In genomic region chrY:8489880-8490632, GRCh38 we compare ENCODE assay signal across 19 cellular contexts.
DNase-seq lines count a peak whose midpoint lies in the region; ATAC-seq and TF ChIP-seq lines count a peak whose summit lies in the region.
"Had no signal": no experiment of that assay in that cellular context is flagged by ENCODE, and none has a peak within 500 bp of the region (broad histone marks: within the 10 kb centered on the region; RNA-seq: fewer than 3 reads in every experiment).

No MANE protein-coding gene starts in this region.

- H3K27ac Mint-ChIP-seq in activated CD4-positive, alpha-beta T cell treated with anti-CD3 and anti-CD28 coated beads for 36 hours: no peak overlapping the region
- H3K27ac Mint-ChIP-seq in activated T-helper 17 cell treated with anti-CD3 and anti-CD28 coated beads, Interleukin-2, amount 50 U/mL, for 72 hours: no peak overlapping the region
- H3K27ac Mint-ChIP-seq in chondrocyte (ENCODE audit: unreplicated experiment): no peak overlapping the region
- H3K27ac Mint-ChIP-seq: CD8-positive, alpha-beta T cell; HFFc6 had no signal

- POLR2A ChIA-PET in activated CD4-positive, alpha-beta T cell treated with anti-CD3 and anti-CD28 coated beads for 36 hours (lab: Charles Lee): interaction anchor here (0.7 kb wide), 1 partner anchor 110 kb away, joined by 3 read pairs; no protein-coding TSS in a partner anchor

- ATAC-seq in activated CD4-positive, alpha-beta T cell treated with anti-CD3 and anti-CD28 coated beads for 36 hours: peak; percentile 26
- peak; percentile 59 for ATAC-seq in activated T-helper 17 cell treated with anti-CD3 and anti-CD28 coated beads, Interleukin-2, amount 50 U/mL, for 72 hours (replicated peaks)
- ATAC-seq in GM18858 (IDR thresholded peaks at IDR 0.05; ENCODE audit: unreplicated experiment): no peak
- no peak for ATAC-seq in HG02759 (IDR thresholded peaks at IDR 0.05; ENCODE audit: unreplicated experiment)
- ATAC-seq: A549; CD8-positive, alpha-beta T cell had no signal

- CTCF ChIA-PET in activated CD4-positive, alpha-beta T cell treated with anti-CD3 and anti-CD28 coated beads for 36 hours (lab: Charles Lee): no interaction called here

- H3K27me3 Mint-ChIP-seq in activated CD4-positive, alpha-beta T cell treated with anti-CD3 and anti-CD28 coated beads for 36 hours: no peaks in the 10 kb centered on the region
- no peaks in the 10 kb centered on the region for H3K27me3 Mint-ChIP-seq in activated T-helper 17 cell treated with anti-CD3 and anti-CD28 coated beads, Interleukin-2, amount 50 U/mL, for 72 hours
- H3K27me3 Mint-ChIP-seq in chondrocyte (ENCODE audit: low read depth): no peaks in the 10 kb centered on the region

- no peaks in the 10 kb centered on the region for H3K9me3 Mint-ChIP-seq in activated CD4-positive, alpha-beta T cell treated with anti-CD3 and anti-CD28 coated beads for 36 hours (ENCODE audit: low read depth)
- no peaks in the 10 kb centered on the region for H3K9me3 Mint-ChIP-seq in activated T-helper 17 cell treated with anti-CD3 and anti-CD28 coated beads, Interleukin-2, amount 50 U/mL, for 72 hours
- H3K9me3 Mint-ChIP-seq in chondrocyte (ENCODE audit: low read depth): no peaks in the 10 kb centered on the region
- H3K9me3 Mint-ChIP-seq: CD8-positive, alpha-beta T cell; HFFc6 had no signal

- no peak for TF ChIP-seq CTCF in chondrocyte (IDR thresholded peaks at IDR 0.05)

- H3K4me3 Mint-ChIP-seq in activated CD4-positive, alpha-beta T cell treated with anti-CD3 and anti-CD28 coated beads for 36 hours: no peak overlapping the region
- no peak overlapping the region for H3K4me3 Mint-ChIP-seq in activated T-helper 17 cell treated with anti-CD3 and anti-CD28 coated beads, Interleukin-2, amount 50 U/mL, for 72 hours
- no peak overlapping the region for H3K4me3 Mint-ChIP-seq in chondrocyte (ENCODE audit: unreplicated experiment)
- H3K4me3 Mint-ChIP-seq: CD8-positive, alpha-beta T cell; HFFc6 had no signal

- no peaks in the 10 kb centered on the region for H3K4me1 Mint-ChIP-seq in activated CD4-positive, alpha-beta T cell treated with anti-CD3 and anti-CD28 coated beads for 36 hours
- no peaks in the 10 kb centered on the region for H3K4me1 Mint-ChIP-seq in activated T-helper 17 cell treated with anti-CD3 and anti-CD28 coated beads, Interleukin-2, amount 50 U/mL, for 72 hours
- H3K4me1 Mint-ChIP-seq in chondrocyte (ENCODE audit: low read depth): no peaks in the 10 kb centered on the region

- intact Hi-C loops in activated CD4-positive, alpha-beta T cell treated with anti-CD3 and anti-CD28 coated beads for 36 hours (cut with DNase I, micrococcal nuclease): no loop called here

- DNase-seq in activated CD4-positive, alpha-beta T cell treated with anti-CD3 and anti-CD28 coated beads for 36 hours: no peak
- no peak for DNase-seq in activated CD4-positive, alpha-beta T cell treated with anti-CD3 and anti-CD28 coated beads for 4 hours
- DNase-seq in HT1080 (ENCODE audit: low read depth) (peak; percentile 2), NCI-H226 (peak; percentile 22), chondrocyte (ENCODE audit: low spot score) (no peak)
- DNase-seq: 8988T; ACHN; AML-193; C1 segment of cervical spinal cord; Caco-2; CD8-positive, alpha-beta T cell; DMS153; DND-41; GOT3; HFFc6 had no signal

- H3K36me3 Mint-ChIP-seq in activated CD4-positive, alpha-beta T cell treated with anti-CD3 and anti-CD28 coated beads for 36 hours (ENCODE audit: low read depth): no peaks in the 10 kb centered on the region
- no peaks in the 10 kb centered on the region for H3K36me3 Mint-ChIP-seq in activated T-helper 17 cell treated with anti-CD3 and anti-CD28 coated beads, Interleukin-2, amount 50 U/mL, for 72 hours (ENCODE audit: low read depth)
- H3K36me3 Mint-ChIP-seq in chondrocyte (ENCODE audit: low read depth): no peaks in the 10 kb centered on the region
- H3K36me3 Mint-ChIP-seq: CD8-positive, alpha-beta T cell had no signal

Comparison
In these comparisons a context has a peak if more than half of its experiments do, and no peak if none do; other contexts are left out.
1. ATAC-seq: peak in activated CD4-positive, alpha-beta T cell treated with anti-CD3 and anti-CD28 coated beads for 36 hours (single experiment) and activated T-helper 17 cell treated with anti-CD3 and anti-CD28 coated beads, Interleukin-2, amount 50 U/mL, for 72 hours (single experiment); none in GM18858 (single experiment) and HG02759 (single experiment).
2. DNase-seq: peak in HT1080 (single experiment) and NCI-H226 (single experiment); none in activated CD4-positive, alpha-beta T cell treated with anti-CD3 and anti-CD28 coated beads for 36 hours (single experiment), activated CD4-positive, alpha-beta T cell treated with anti-CD3 and anti-CD28 coated beads for 4 hours (0 of 2) and chondrocyte (single experiment).